ENCODE assay signal across 12 cellular contexts in the genomic region with DNA sequence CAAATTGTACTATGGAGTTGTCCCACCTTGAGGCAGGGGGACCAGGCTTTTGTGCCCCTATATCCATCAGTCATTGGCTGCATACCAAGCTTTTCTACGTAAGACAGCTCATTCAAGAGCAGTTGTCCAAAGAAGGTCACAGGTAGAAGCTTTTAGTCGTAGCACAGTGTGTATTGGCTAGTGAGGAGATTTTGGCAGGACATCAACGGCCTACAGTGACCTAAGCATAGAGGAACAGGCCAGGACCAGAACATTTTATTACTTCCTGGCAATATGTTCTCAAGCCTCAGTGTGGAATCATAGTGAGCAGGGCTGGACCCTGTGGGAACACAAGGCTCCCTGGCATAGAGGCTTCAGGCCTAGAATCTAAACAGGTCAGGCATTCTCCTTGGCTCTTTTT.
DNase-seq lines count a peak whose midpoint lies in the region; ATAC-seq and TF ChIP-seq lines count a peak whose summit lies in the region.
"Had no signal": no experiment of that assay in that cellular context is flagged by ENCODE, and none has a peak within 500 bp of the region (broad histone marks: within the 10 kb centered on the region; RNA-seq: fewer than 3 reads in every experiment).

No MANE protein-coding gene starts in this region.

- peak overlapping the region; percentile 96 for H3K27ac Mint-ChIP-seq in MCF 10A (ENCODE audit: low read depth, unreplicated experiment)
- no peak overlapping the region for H3K27ac Mint-ChIP-seq in activated CD4-positive, alpha-beta T cell treated with anti-CD3 and anti-CD28 coated beads for 36 hours
- H3K27ac Mint-ChIP-seq: memory B cell; T-helper 1 cell treated with Interleukin-12 subunit alpha and Interleukin-12 subunit beta and Interleukin-4 antibody, amounts not matched to agents 30 μg/mL and 1 μg/mL, for 36 hours had no signal

- CTCF ChIA-PET in MCF 10A (lab: Yijun Ruan, JAX): interaction anchor here (2.1 kb wide), 1 partner anchor 11 kb away, joined by 4 read pairs; no protein-coding TSS in a partner anchor
- CTCF ChIA-PET in activated CD4-positive, alpha-beta T cell treated with anti-CD3 and anti-CD28 coated beads for 36 hours (lab: Charles Lee): no interaction called here

- H3K36me3 ChIP-seq in left ventricle myocardium inferior (no peaks in the 10 kb centered on the region), stomach (no peaks in the 10 kb centered on the region), colonic mucosa (no peaks in the 10 kb centered on the region), spleen (no peaks in the 10 kb centered on the region)

- no peak overlapping the region for H3K4me3 ChIP-seq in left ventricle myocardium inferior
- H3K4me3 ChIP-seq in stomach: no peak overlapping the region
- H3K4me3 ChIP-seq in colonic mucosa: no peak overlapping the region
- no peak overlapping the region for H3K4me3 ChIP-seq in spleen

- BruUV-seq in MCF 10A (replicated peaks; lab: Mats Ljungman, UMichigan): no TSS peak

- TF ChIP-seq EP300 in stomach (IDR thresholded peaks at IDR 0.05): peak; percentile 59

- no peak for ATAC-seq in activated CD4-positive, alpha-beta T cell treated with anti-CD3 and anti-CD28 coated beads for 36 hours
- ATAC-seq in HG03045 (IDR thresholded peaks at IDR 0.05; ENCODE audit: unreplicated experiment): no peak

- peaks cover 5% of the 10 kb centered on the region for H3K9me3 ChIP-seq in left ventricle myocardium inferior (replicated peaks)
- no peaks in the 10 kb centered on the region for H3K9me3 ChIP-seq in stomach
- no peaks in the 10 kb centered on the region for H3K9me3 ChIP-seq in colonic mucosa
- H3K9me3 ChIP-seq in spleen: peaks cover 0 to 5% (median 0%) of the 10 kb centered on the region in 8 donors

- H3K4me3 Mint-ChIP-seq in MCF 10A (ENCODE audit: unreplicated experiment): peak overlapping the region; percentile 39
- H3K4me3 Mint-ChIP-seq in activated CD4-positive, alpha-beta T cell treated with anti-CD3 and anti-CD28 coated beads for 36 hours: no peak overlapping the region
- H3K4me3 Mint-ChIP-seq: memory B cell; T-helper 1 cell treated with Interleukin-12 subunit alpha and Interleukin-12 subunit beta and Interleukin-4 antibody, amounts not matched to agents 30 μg/mL and 1 μg/mL, for 36 hours had no signal

- no peak overlapping the region for H3K9ac ChIP-seq in colonic mucosa (ENCODE audit: low read depth in 2 of 2, low read length in 2 of 2)
- H3K9ac ChIP-seq: parathyroid adenoma had no signal

- H3K27me3 ChIP-seq in left ventricle myocardium inferior (ENCODE audit: low read depth): no peaks in the 10 kb centered on the region
- no peaks in the 10 kb centered on the region for H3K27me3 ChIP-seq in stomach
- no peaks in the 10 kb centered on the region for H3K27me3 ChIP-seq in colonic mucosa
- no peaks in the 10 kb centered on the region for H3K27me3 ChIP-seq in spleen (replicated peaks in 1 of 7)

- H3K4me1 ChIP-seq in left ventricle myocardium inferior: peaks cover 26% of the 10 kb centered on the region
- H3K4me1 ChIP-seq in stomach: peaks cover 0 to 18% (median 13%) of the 10 kb centered on the region in 4 donors
- H3K4me1 ChIP-seq in colonic mucosa: no peaks in the 10 kb centered on the region
- peaks cover 0 to 5% (median 0%) of the 10 kb centered on the region in 6 donors for H3K4me1 ChIP-seq in spleen
- H3K4me1 ChIP-seq: parathyroid adenoma had no signal

- no peak for TF ChIP-seq POLR2A in stomach (IDR thresholded peaks at IDR 0.05)
- TF ChIP-seq POLR2A in spleen (IDR thresholded peaks at IDR 0.05): no peak

- peak; percentile 54 for DNase-seq in GM03348 (ENCODE audit: low spot score)
- DNase-seq in MCF 10A (ENCODE audit: unreplicated experiment): peak; percentile 74
- peak; percentile 46 for DNase-seq in left ventricle myocardium inferior
- peak; percentile 51 for DNase-seq in stomach
- DNase-seq in colonic mucosa: no peak
- no peak for DNase-seq in activated CD4-positive, alpha-beta T cell treated with anti-CD3 and anti-CD28 coated beads for 36 hours
- DNase-seq in spleen: no peak
- DNase-seq: activated naive CD4-positive, alpha-beta T cell treated with Interleukin-2 at 50 U/mL for 16 hours had no signal

- no peaks in the 10 kb centered on the region for H3K9me3 Mint-ChIP-seq in MCF 10A (ENCODE audit: unreplicated experiment)
- H3K9me3 Mint-ChIP-seq in activated CD4-positive, alpha-beta T cell treated with anti-CD3 and anti-CD28 coated beads for 36 hours (ENCODE audit: low read depth): no peaks in the 10 kb centered on the region
- H3K9me3 Mint-ChIP-seq: memory B cell had no signal

- TF ChIP-seq CTCF in MCF 10A (IDR thresholded peaks at IDR 0.05; ENCODE audit: unreplicated experiment): no peak
- TF ChIP-seq CTCF in left ventricle myocardium inferior (IDR thresholded peaks at IDR 0.05; ENCODE audit: borderline replicate concordance): no peak
- no peak for TF ChIP-seq CTCF in stomach (IDR thresholded peaks at IDR 0.05)
- TF ChIP-seq CTCF in colonic mucosa (IDR thresholded peaks at IDR 0.05): no peak
- no peak for TF ChIP-seq CTCF in spleen (IDR thresholded peaks at IDR 0.05 in 8 of 11, conservative IDR thresholded peaks at IDR 0.05 in 3 of 11)

- H3K36me3 Mint-ChIP-seq in MCF 10A (ENCODE audit: insufficient read depth, unreplicated experiment): no peaks in the 10 kb centered on the region
- no peaks in the 10 kb centered on the region for H3K36me3 Mint-ChIP-seq in activated CD4-positive, alpha-beta T cell treated with anti-CD3 and anti-CD28 coated beads for 36 hours (ENCODE audit: low read depth)
- H3K36me3 Mint-ChIP-seq: memory B cell had no signal

- H3K27ac ChIP-seq in left ventricle myocardium inferior (replicated peaks): peak overlapping the region; percentile 91
- peak overlapping the region; percentile 28 to 68 (median 34) for H3K27ac ChIP-seq in stomach
- no peak overlapping the region for H3K27ac ChIP-seq in colonic mucosa
- no peak overlapping the region for H3K27ac ChIP-seq in spleen
- H3K27ac ChIP-seq: parathyroid adenoma had no signal

- 32 to 55% (median 38%) methylated on average over 3 of the region's 3 CpGs for WGBS in stomach, 5 donors
- 63 to 75% (median 69%) methylated on average over 3 of the region's 3 CpGs for WGBS in spleen, 5 donors

- H3K27me3 Mint-ChIP-seq in MCF 10A (ENCODE audit: insufficient read depth, unreplicated experiment): no peaks in the 10 kb centered on the region
- H3K27me3 Mint-ChIP-seq in activated CD4-positive, alpha-beta T cell treated with anti-CD3 and anti-CD28 coated beads for 36 hours: no peaks in the 10 kb centered on the region
- H3K27me3 Mint-ChIP-seq: memory B cell had no signal

- POLR2A ChIA-PET in MCF 10A (lab: Yijun Ruan, JAX): interaction anchor here (0.6 to 2.0 kb wide), 7 partner anchors 9 to 329 kb away, joined by 3 to 9 read pairs (median 4); no protein-coding TSS in a partner anchor
- POLR2A ChIA-PET in activated CD4-positive, alpha-beta T cell treated with anti-CD3 and anti-CD28 coated beads for 36 hours (lab: Charles Lee): no interaction called here

- intact Hi-C loops in MCF 10A (cut with micrococcal nuclease): no loop called here
- intact Hi-C loops in left ventricle myocardium inferior (cut with micrococcal nuclease): no loop called here
- intact Hi-C loops in stomach (cut with DNase I; ENCODE audit: low total_unique reads): no loop called here
- intact Hi-C loops in colonic mucosa (cut with DNase I): no loop called here
- intact Hi-C loops in activated CD4-positive, alpha-beta T cell treated with anti-CD3 and anti-CD28 coated beads for 36 hours (cut with DNase I, micrococcal nuclease): no loop called here
- intact Hi-C loops in spleen (cut with DNase I; ENCODE audit: low total_unique reads): no loop called here

- peaks cover 28% of the 10 kb centered on the region for H3K4me1 Mint-ChIP-seq in MCF 10A (ENCODE audit: insufficient read depth, unreplicated experiment)
- H3K4me1 Mint-ChIP-seq in activated CD4-positive, alpha-beta T cell treated with anti-CD3 and anti-CD28 coated beads for 36 hours: no peaks in the 10 kb centered on the region
- H3K4me1 Mint-ChIP-seq: memory B cell had no signal

Comparison
In these comparisons a context has a peak if more than half of its experiments do, and no peak if none do; other contexts are left out.
1. DNase-seq: peak in GM03348 (single experiment), MCF 10A (single experiment), left ventricle myocardium inferior (single experiment) and stomach (single experiment); none in colonic mucosa (single experiment), activated CD4-positive, alpha-beta T cell treated with anti-CD3 and anti-CD28 coated beads for 36 hours (single experiment) and spleen (single experiment).
2. H3K27ac ChIP-seq: peak in left ventricle myocardium inferior (single experiment) and stomach (5 of 5); none in colonic mucosa (single experiment) and spleen (0 of 8).